In the genomic region with DNA sequence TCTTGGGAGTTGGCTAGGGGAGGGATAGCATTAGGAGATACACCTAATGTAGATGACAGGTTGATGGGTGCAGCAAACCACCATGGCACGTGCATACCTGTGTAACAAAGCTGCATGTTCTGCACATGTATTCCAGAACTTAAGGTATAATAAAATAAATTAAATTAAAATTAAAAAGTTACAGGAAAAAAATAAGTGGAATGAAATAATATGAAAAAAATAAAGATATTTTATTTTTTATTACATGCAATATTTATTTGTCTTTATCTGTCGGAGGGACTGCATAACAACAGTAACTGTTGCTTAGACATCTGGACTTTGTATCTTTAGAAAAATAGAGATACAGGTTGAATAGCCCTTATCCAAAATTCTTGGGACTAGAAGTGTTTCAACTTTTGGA, we compare ENCODE assay signal across 22 cellular contexts.
"Had no signal": no experiment of that assay in that cellular context is flagged by ENCODE, and none has a peak within 500 bp of the region (broad histone marks: within the 10 kb centered on the region; RNA-seq: fewer than 3 reads in every experiment).

No MANE protein-coding gene starts in this region.

- H3K4me3 Mint-ChIP-seq: dendritic cell treated with granulocyte-macrophage colony-stimulating factor and Interleukin-4, amounts not matched to agents 40 ng/mL and 50 ng/mL, for 4 days; effector memory CD8-positive, alpha-beta T cell; endodermal cell had no signal

- H3K9me3 Mint-ChIP-seq: dendritic cell treated with granulocyte-macrophage colony-stimulating factor and Interleukin-4, amounts not matched to agents 40 ng/mL and 50 ng/mL, for 4 days; endodermal cell had no signal

- H3K4me1 Mint-ChIP-seq: endodermal cell had no signal

- H3K27ac Mint-ChIP-seq: dendritic cell treated with granulocyte-macrophage colony-stimulating factor and Interleukin-4, amounts not matched to agents 40 ng/mL and 50 ng/mL, for 4 days; effector memory CD8-positive, alpha-beta T cell; endodermal cell had no signal

- H3K27me3 Mint-ChIP-seq: dendritic cell treated with granulocyte-macrophage colony-stimulating factor and Interleukin-4, amounts not matched to agents 40 ng/mL and 50 ng/mL, for 4 days; effector memory CD8-positive, alpha-beta T cell had no signal

- ATAC-seq: effector memory CD8-positive, alpha-beta T cell; esophagus mucosa; foreskin keratinocyte; gastrocnemius medialis; gastroesophageal sphincter; heart left ventricle; heart right ventricle had no signal

- DNase-seq: colonic mucosa; cortex of kidney; dermis blood vessel endothelial cell; dorsolateral prefrontal cortex; effector CD4-positive, alpha-beta T cell; effector CD8-positive, alpha-beta T cell; effector memory CD4-positive, alpha-beta T cell; effector memory CD8-positive, alpha-beta T cell; endodermal cell; erythroblast; esophagus squamous epithelium; foreskin fibroblast; foreskin keratinocyte; foreskin melanocyte; gastrocnemius medialis; glutamatergic neuron; head of caudate nucleus; heart left ventricle; heart right ventricle had no signal
